In the genomic region with DNA sequence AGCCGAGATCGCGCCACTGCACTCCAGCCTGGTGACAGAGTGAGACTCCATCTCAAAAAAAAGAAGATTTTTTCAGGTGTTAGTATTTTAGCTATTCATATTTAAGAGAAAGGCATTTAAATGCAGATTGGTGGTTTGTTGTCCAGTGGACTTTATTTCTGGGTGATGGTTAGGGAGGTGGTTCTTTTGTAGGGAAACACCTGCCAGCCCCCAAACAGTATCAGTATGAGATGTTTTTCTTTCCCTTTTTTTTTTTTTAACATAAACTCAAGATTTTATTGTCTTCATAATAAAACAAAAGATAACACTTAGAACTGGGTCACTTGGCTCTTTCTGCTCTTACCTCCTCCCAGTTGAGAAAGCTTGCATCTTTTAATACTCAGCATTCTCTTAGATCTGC, we compare ENCODE assay signal across 17 cellular contexts. TPM values are rescaled to one million over a fixed set of nuclear protein-coding genes. Genes with fewer than 3 reads are reported as not detected.
DNase-seq lines count a peak whose midpoint lies in the region; ATAC-seq and TF ChIP-seq lines count a peak whose summit lies in the region.
"Had no signal": no experiment of that assay in that cellular context is flagged by ENCODE, and none has a peak within 500 bp of the region (broad histone marks: within the 10 kb centered on the region; RNA-seq: fewer than 3 reads in every experiment).

No MANE protein-coding gene starts in this region.

- H3K27me3 ChIP-seq in BLaER1, result no peaks in the 10 kb centered on the region
- H3K27me3 ChIP-seq: BLaER1 treated with 17β-estradiol and CSF1 and Interleukin-3, amounts not matched to agents 10 nM and 100 nM had no signal

- peaks cover 29% of the 10 kb centered on the region for H3K36me3 ChIP-seq in BLaER1

- CTCF ChIA-PET in activated CD8-positive, alpha-beta T cell treated with anti-CD3 and anti-CD28 coated beads, Interleukin-2, amount 10 ng/mL, durations not matched to agents 7 days and 5 days (lab: Charles Lee), result no interaction called here
- CTCF ChIA-PET in activated CD8-positive, alpha-beta T cell treated with anti-CD3 and anti-CD28 coated beads for 36 hours (lab: Charles Lee), result interaction anchor here (1.1 kb wide), 1 partner anchor 12 kb away, joined by 3 read pairs; no protein-coding TSS in a partner anchor
- CTCF ChIA-PET in WTC11 (lab: Charles Lee), result no interaction called here

- peaks cover 55% of the 10 kb centered on the region for H3K36me3 Mint-ChIP-seq in activated CD8-positive, alpha-beta T cell treated with anti-CD3 and anti-CD28 coated beads, Interleukin-2, amount 10 ng/mL, durations not matched to agents 7 days and 5 days (ENCODE audit: low read depth)
- H3K36me3 Mint-ChIP-seq in activated CD8-positive, alpha-beta T cell treated with anti-CD3 and anti-CD28 coated beads for 36 hours (ENCODE audit: low read depth), result peaks cover 43% of the 10 kb centered on the region
- H3K36me3 Mint-ChIP-seq in WTC11 (peaks cover 23% of the 10 kb centered on the region), nephron progenitor cell (ENCODE audit: low read depth) (peaks cover 28% of the 10 kb centered on the region)

- ATAC-seq in activated CD8-positive, alpha-beta T cell treated with anti-CD3 and anti-CD28 coated beads, Interleukin-2, amount 10 ng/mL, durations not matched to agents 7 days and 5 days, result no peak
- ATAC-seq in activated CD8-positive, alpha-beta T cell treated with anti-CD3 and anti-CD28 coated beads for 36 hours, result no peak
- ATAC-seq in WTC11, result no peak
- ATAC-seq in HG03108 (IDR thresholded peaks at IDR 0.05; ENCODE audit: unreplicated experiment), result no peak
- ATAC-seq: CD8-positive, alpha-beta T cell; GM12878 had no signal

- H3K4me3 Mint-ChIP-seq in activated CD8-positive, alpha-beta T cell treated with anti-CD3 and anti-CD28 coated beads, Interleukin-2, amount 10 ng/mL, durations not matched to agents 7 days and 5 days, result no peak overlapping the region
- H3K4me3 Mint-ChIP-seq in activated CD8-positive, alpha-beta T cell treated with anti-CD3 and anti-CD28 coated beads for 36 hours, result no peak overlapping the region
- H3K4me3 Mint-ChIP-seq in WTC11 (no peak overlapping the region), nephron progenitor cell (no peak overlapping the region)
- H3K4me3 Mint-ChIP-seq: CD8-positive, alpha-beta T cell had no signal

- POLR2A ChIA-PET in activated CD8-positive, alpha-beta T cell treated with anti-CD3 and anti-CD28 coated beads, Interleukin-2, amount 10 ng/mL, durations not matched to agents 7 days and 5 days (lab: Charles Lee), result interaction anchor here (1.1 kb wide), 1 partner anchor 17 kb away, joined by 3 read pairs; no protein-coding TSS in a partner anchor
- POLR2A ChIA-PET in activated CD8-positive, alpha-beta T cell treated with anti-CD3 and anti-CD28 coated beads for 36 hours (lab: Charles Lee), result interaction anchor here (0.7 kb wide), 1 partner anchor 50 kb away, joined by 3 read pairs; no protein-coding TSS in a partner anchor
- POLR2A ChIA-PET in WTC11 (lab: Charles Lee), result no interaction called here

- peaks cover 25% of the 10 kb centered on the region for H3K4me1 Mint-ChIP-seq in activated CD8-positive, alpha-beta T cell treated with anti-CD3 and anti-CD28 coated beads, Interleukin-2, amount 10 ng/mL, durations not matched to agents 7 days and 5 days (ENCODE audit: low read depth)
- peaks cover 6% of the 10 kb centered on the region for H3K4me1 Mint-ChIP-seq in activated CD8-positive, alpha-beta T cell treated with anti-CD3 and anti-CD28 coated beads for 36 hours (ENCODE audit: low read depth)
- H3K4me1 Mint-ChIP-seq in WTC11 (no peaks in the 10 kb centered on the region), nephron progenitor cell (no peaks in the 10 kb centered on the region)

- peak overlapping the region; percentile 31 for H3K27ac Mint-ChIP-seq in activated CD8-positive, alpha-beta T cell treated with anti-CD3 and anti-CD28 coated beads, Interleukin-2, amount 10 ng/mL, durations not matched to agents 7 days and 5 days
- H3K27ac Mint-ChIP-seq in activated CD8-positive, alpha-beta T cell treated with anti-CD3 and anti-CD28 coated beads for 36 hours, result no peak overlapping the region
- H3K27ac Mint-ChIP-seq in WTC11, result peak overlapping the region; percentile 57; the same call in 1 of the 2 replicates
- H3K27ac Mint-ChIP-seq in nephron progenitor cell, result peak overlapping the region; percentile 8
- H3K27ac Mint-ChIP-seq: CD8-positive, alpha-beta T cell had no signal

- H3K4me2 ChIP-seq in BLaER1, result peak overlapping the region; percentile 39

- peaks cover 19% of the 10 kb centered on the region for H3K4me1 ChIP-seq in BLaER1
- H3K4me1 ChIP-seq: HAP-1 had no signal

- no peak for DNase-seq in activated CD8-positive, alpha-beta T cell treated with anti-CD3 and anti-CD28 coated beads, Interleukin-2, amount 10 ng/mL, durations not matched to agents 7 days and 5 days
- no peak for DNase-seq in activated CD8-positive, alpha-beta T cell treated with anti-CD3 and anti-CD28 coated beads for 36 hours
- no peak for DNase-seq in WTC11 (ENCODE audit: low spot score)
- no peak for DNase-seq in nephron progenitor cell
- no peak for DNase-seq in stimulated activated CD4-positive, alpha-beta T cell treated with anti-CD3 and anti-CD28 coated beads, Interleukin-4, amount 100 ng/mL, for 1 hour
- DNase-seq: Calu3; CD8-positive, alpha-beta T cell; DMS79 treated with DMSO at 0.1 percent for 48 hours; EL; GOT3; IMR-90 had no signal

- intact Hi-C loops in activated CD8-positive, alpha-beta T cell treated with anti-CD3 and anti-CD28 coated beads for 36 hours (cut with micrococcal nuclease), result no loop called here

- H3K4me3 ChIP-seq in BLaER1, result no peak overlapping the region
- H3K4me3 ChIP-seq: BLaER1 treated with 17β-estradiol and CSF1 and Interleukin-3, amounts not matched to agents 10 nM and 100 nM; GM12878; HAP-1 had no signal

- no peaks in the 10 kb centered on the region for H4K20me1 ChIP-seq in BLaER1
- H4K20me1 ChIP-seq: BLaER1 treated with 17β-estradiol and CSF1 and Interleukin-3, amounts not matched to agents 10 nM and 100 nM had no signal

- H3K9me3 ChIP-seq in BLaER1, result no peaks in the 10 kb centered on the region
- H3K9me3 ChIP-seq: BLaER1 treated with 17β-estradiol and CSF1 and Interleukin-3, amounts not matched to agents 10 nM and 100 nM; HAP-1 had no signal

- TF ChIP-seq CTCF in activated CD8-positive, alpha-beta T cell treated with anti-CD3 and anti-CD28 coated beads for 36 hours (IDR thresholded peaks at IDR 0.05), result no peak
- TF ChIP-seq CTCF in WTC11 (IDR thresholded peaks at IDR 0.05) (no peak), nephron progenitor cell (IDR thresholded peaks at IDR 0.05) (no peak)

- H3K9ac ChIP-seq in BLaER1, result no peak overlapping the region
- H3K9ac ChIP-seq: BLaER1 treated with 17β-estradiol and CSF1 and Interleukin-3, amounts not matched to agents 10 nM and 100 nM had no signal

- no peaks in the 10 kb centered on the region for H3K27me3 Mint-ChIP-seq in activated CD8-positive, alpha-beta T cell treated with anti-CD3 and anti-CD28 coated beads, Interleukin-2, amount 10 ng/mL, durations not matched to agents 7 days and 5 days (ENCODE audit: low read depth)
- H3K27me3 Mint-ChIP-seq in activated CD8-positive, alpha-beta T cell treated with anti-CD3 and anti-CD28 coated beads for 36 hours, result no peaks in the 10 kb centered on the region
- H3K27me3 Mint-ChIP-seq in WTC11 (ENCODE audit: low read depth), result no peaks in the 10 kb centered on the region
- H3K27me3 Mint-ChIP-seq in nephron progenitor cell (ENCODE audit: low read depth, poor library complexity), result peaks cover 2% of the 10 kb centered on the region

- H3K9me3 Mint-ChIP-seq in activated CD8-positive, alpha-beta T cell treated with anti-CD3 and anti-CD28 coated beads, Interleukin-2, amount 10 ng/mL, durations not matched to agents 7 days and 5 days (ENCODE audit: insufficient read depth), result no peaks in the 10 kb centered on the region
- no peaks in the 10 kb centered on the region for H3K9me3 Mint-ChIP-seq in activated CD8-positive, alpha-beta T cell treated with anti-CD3 and anti-CD28 coated beads for 36 hours
- H3K9me3 Mint-ChIP-seq in WTC11 (no peaks in the 10 kb centered on the region), nephron progenitor cell (no peaks in the 10 kb centered on the region)
- H3K9me3 Mint-ChIP-seq: CD8-positive, alpha-beta T cell had no signal

- no peak overlapping the region for H3K27ac ChIP-seq in BLaER1
- H3K27ac ChIP-seq: 22Rv1; BLaER1 treated with 17β-estradiol and CSF1 and Interleukin-3, amounts not matched to agents 10 nM and 100 nM had no signal

TF ChIP-seq in WTC11, 78 proteins besides CTCF, POLR2A, EP300 and RAD21 (continues in another document):
- no peak for TF ChIP-seq SP1 (CRISPR knock-in tag; conservative IDR thresholded peaks at IDR 0.05)
- TF ChIP-seq E2F5 (CRISPR knock-in tag; IDR thresholded peaks at IDR 0.05), result no peak
- TF ChIP-seq CREB1 (CRISPR knock-in tag; IDR thresholded peaks at IDR 0.05), result no peak

RNA-seq across cellular contexts. Expression of gene CCDC18, which starts 9.9 kb away (rescaled TPM):
- total RNA-seq in activated CD8-positive, alpha-beta T cell treated with anti-CD3 and anti-CD28 coated beads, Interleukin-2, amount 10 ng/mL, durations not matched to agents 7 days and 5 days, result 10 to 100 TPM; 33.1 to 36.3 TPM
- total RNA-seq in activated CD8-positive, alpha-beta T cell treated with anti-CD3 and anti-CD28 coated beads for 36 hours, result 10 to 100 TPM; 21.8 to 24.6 TPM
- 21.3 to 24.9 TPM (median 23.0 TPM) in 3 replicates for total RNA-seq in WTC11 (2021)

RNA-seq across cellular contexts. Expression of gene TMED5, which starts 10.2 kb away (rescaled TPM):
- 10 to 100 TPM; 46.6 to 49.4 TPM for total RNA-seq in activated CD8-positive, alpha-beta T cell treated with anti-CD3 and anti-CD28 coated beads, Interleukin-2, amount 10 ng/mL, durations not matched to agents 7 days and 5 days
- total RNA-seq in activated CD8-positive, alpha-beta T cell treated with anti-CD3 and anti-CD28 coated beads for 36 hours, result 10 to 100 TPM; 29.2 to 31.6 TPM
- total RNA-seq in WTC11 (2021), result 25.1 to 28.5 TPM (median 25.6 TPM) in 3 replicates
